22 cellular contexts compared by ENCODE assay signal in genomic region chr3:126125341-126125740, GRCh38. TPM values are rescaled to one million over a fixed set of nuclear protein-coding genes. Genes with fewer than 3 reads are reported as not detected.
A peak's percentile ranks its signal among the peaks of the same experiment; 100 is the strongest.
DNase-seq lines count a peak whose midpoint lies in the region; ATAC-seq and TF ChIP-seq lines count a peak whose summit lies in the region.
"Had no signal": no experiment of that assay in that cellular context is flagged by ENCODE, and none has a peak within 500 bp of the region (broad histone marks: within the 10 kb centered on the region; RNA-seq: fewer than 3 reads in every experiment).

No MANE protein-coding gene starts in this region.

- no peak for ATAC-seq in activated B cell treated with CpG ODN at 0.5 μM for 24 hours (ENCODE audit: low read depth)
- ATAC-seq in left lung, result no peak
- no peak for ATAC-seq in GM19328 (IDR thresholded peaks at IDR 0.05; ENCODE audit: unreplicated experiment)
- ATAC-seq in HG03280 (IDR thresholded peaks at IDR 0.05; ENCODE audit: unreplicated experiment), result no peak
- no peak for ATAC-seq in HG03196 (IDR thresholded peaks at IDR 0.05; ENCODE audit: unreplicated experiment)

- H3K9me3 Mint-ChIP-seq in activated B cell treated with CpG ODN at 0.5 μM for 24 hours, result no peaks in the 10 kb centered on the region
- H3K9me3 Mint-ChIP-seq: naive thymus-derived CD4-positive, alpha-beta T cell had no signal

- intact Hi-C loops in activated B cell treated with CpG ODN at 0.5 μM for 24 hours (cut with micrococcal nuclease), result no loop called here
- intact Hi-C loops in left lung (cut with DNase I), result no loop called here
- intact Hi-C loops in spleen (cut with DNase I; ENCODE audit: low total_unique reads), result no loop called here

- no peak overlapping the region for H3K27ac ChIP-seq in left lung
- H3K27ac ChIP-seq in spleen, result no peak overlapping the region
- H3K27ac ChIP-seq: C4-2B, heart left ventricle, RWPE1 had no signal

- no peaks in the 10 kb centered on the region for H3K27me3 Mint-ChIP-seq in activated B cell treated with CpG ODN at 0.5 μM for 24 hours

- H3K9me3 ChIP-seq in left lung (no peaks in the 10 kb centered on the region), spleen (no peaks in the 10 kb centered on the region)
- H3K9me3 ChIP-seq: heart left ventricle had no signal

- H3K4me3 Mint-ChIP-seq in activated B cell treated with CpG ODN at 0.5 μM for 24 hours, result no peak overlapping the region
- H3K4me3 Mint-ChIP-seq: naive thymus-derived CD4-positive, alpha-beta T cell had no signal

- no peaks in the 10 kb centered on the region for H3K36me3 Mint-ChIP-seq in activated B cell treated with CpG ODN at 0.5 μM for 24 hours (ENCODE audit: low read depth)
- H3K36me3 Mint-ChIP-seq: naive thymus-derived CD4-positive, alpha-beta T cell had no signal

- H3K27me3 ChIP-seq in left lung, result no peaks in the 10 kb centered on the region
- peaks cover 0 to 23% (median 0%) of the 10 kb centered on the region in 7 donors for H3K27me3 ChIP-seq in spleen (replicated peaks in 1 of 7)
- H3K27me3 ChIP-seq: heart left ventricle had no signal

- H3K4me3 ChIP-seq in left lung, result no peak overlapping the region
- H3K4me3 ChIP-seq in spleen, result no peak overlapping the region
- H3K4me3 ChIP-seq: heart left ventricle had no signal

- TF ChIP-seq POLR2A in spleen (IDR thresholded peaks at IDR 0.05), result no peak

- peaks cover 0 to 11% of the 10 kb centered on the region in 2 donors for H3K4me1 ChIP-seq in left lung
- peaks cover 0 to 16% (median 7%) of the 10 kb centered on the region in 6 donors for H3K4me1 ChIP-seq in spleen
- H3K4me1 ChIP-seq: heart left ventricle had no signal

- H3K4me1 Mint-ChIP-seq in activated B cell treated with CpG ODN at 0.5 μM for 24 hours, result no peaks in the 10 kb centered on the region

- POLR2A ChIA-PET in activated B cell treated with CpG ODN at 0.5 μM for 24 hours (lab: Charles Lee), result no interaction called here

- DNase-seq in activated CD8-positive, alpha-beta memory T cell treated with anti-CD3 and anti-CD28 coated beads, Interleukin-2, amount 50 U/mL, for 4 hours, result peak; percentile 2
- DNase-seq in activated CD8-positive, alpha-beta memory T cell treated with anti-CD3 and anti-CD28 coated beads for 24 hours, result no peak
- DNase-seq in activated B cell treated with CpG ODN at 0.5 μM for 24 hours (peak; percentile 7), left lung (peak; percentile 20 to 26), spleen (peak; percentile 50)
- DNase-seq: activated gamma-delta T cell; cerebellar nuclear complex; GDM1; Karpas-422; mammary epithelial cell; NCI-H1048; NCI-H2081 treated with DMSO at 0.1 percent for 48 hours; stimulated activated CD4-positive, alpha-beta T cell treated with anti-CD3 and anti-CD28 coated beads, Interleukin-4, amount 100 ng/mL, for 4 hours had no signal

- no peaks in the 10 kb centered on the region for H3K36me3 ChIP-seq in left lung
- H3K36me3 ChIP-seq in spleen, result no peaks in the 10 kb centered on the region

- TF ChIP-seq CTCF in activated B cell treated with CpG ODN at 0.5 μM for 24 hours (IDR thresholded peaks at IDR 0.05) (no peak), left lung (IDR thresholded peaks at IDR 0.05) (no peak), spleen (IDR thresholded peaks at IDR 0.05 in 8 of 11, conservative IDR thresholded peaks at IDR 0.05 in 3 of 11) (no peak)

- H3K27ac Mint-ChIP-seq in activated B cell treated with CpG ODN at 0.5 μM for 24 hours, result no peak overlapping the region
- H3K27ac Mint-ChIP-seq: naive thymus-derived CD4-positive, alpha-beta T cell; progenitor cell of endocrine pancreas had no signal

- WGBS in spleen, 5 donors, result 79 to 91% (median 85%) methylated on average over 5 of the region's 5 CpGs

- CTCF ChIA-PET in activated B cell treated with CpG ODN at 0.5 μM for 24 hours (lab: Charles Lee), result no interaction called here

RNA-seq across cellular contexts. Expression of gene SLC41A3, which starts 41.4 kb away (rescaled TPM):
- total RNA-seq in activated B cell treated with CpG ODN at 0.5 μM for 24 hours (34.8 and 36.2 TPM in 2 replicates), left lung (10 to 100 TPM; 35.1 to 48.6 TPM), spleen (10 to 100 TPM; 28.9 to 43.7 (median 35.7) TPM)
- polyA plus RNA-seq in spleen, result 10 to 100 TPM; 16.3 to 19.9 (median 19.4) TPM

RNA-seq across cellular contexts. Expression of gene ALDH1L1, which starts 55.0 kb away (rescaled TPM):
- total RNA-seq in activated B cell treated with CpG ODN at 0.5 μM for 24 hours, result not detected in 2 replicates
- total RNA-seq in left lung, result 1 to 10 TPM in 1 of 2 donors, under 1 TPM in 1; 0.90 to 1.8 TPM
- total RNA-seq in spleen, result 1 to 10 TPM in 1 of 7 donors, under 1 TPM in 3, not detected in 3; 0.09 to 1.3 (median 0.38) TPM
- polyA plus RNA-seq in spleen, result under 1 TPM; 0.13 to 0.35 (median 0.29) TPM
- total RNA-seq: fibroblast of lung; naive thymus-derived CD4-positive, alpha-beta T cell had no signal
- polyA plus RNA-seq: fibroblast of lung; naive thymus-derived CD4-positive, alpha-beta T cell had no signal
